11 cellular contexts compared by ENCODE assay signal in the genomic region with DNA sequence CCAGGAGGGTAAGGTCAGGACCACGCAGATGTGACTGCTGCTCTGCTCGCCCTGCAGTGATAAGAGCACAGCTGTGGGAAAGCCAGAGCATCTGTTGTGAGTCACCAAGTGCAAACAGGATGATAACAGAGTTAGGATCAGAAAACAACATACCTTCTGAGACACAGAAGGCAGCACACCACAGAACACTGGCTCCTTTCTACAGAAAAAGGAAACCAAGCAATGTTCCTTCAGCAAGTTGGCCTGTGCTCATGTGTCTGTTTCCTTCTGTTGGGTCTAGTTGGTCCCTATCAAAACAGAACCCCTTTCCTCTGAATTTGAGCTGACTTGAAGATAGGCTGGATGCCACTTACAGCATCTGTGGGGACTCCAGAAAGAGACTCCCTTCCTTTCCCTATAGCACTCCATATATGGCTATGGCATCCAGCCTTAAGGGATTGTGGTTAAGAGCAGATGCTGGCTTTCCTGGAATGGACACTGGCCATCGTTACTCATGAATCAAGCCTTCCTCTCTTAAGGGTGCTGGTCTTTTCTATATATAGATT.
A peak's percentile ranks its signal among the peaks of the same experiment; 100 is the strongest.
DNase-seq lines count a peak whose midpoint lies in the region; ATAC-seq, FAIRE-seq and TF ChIP-seq lines count a peak whose summit lies in the region.
"Had no signal": no experiment of that assay in that cellular context is flagged by ENCODE, and none has a peak within 500 bp of the region (broad histone marks: within the 10 kb centered on the region; RNA-seq: fewer than 3 reads in every experiment).

No MANE protein-coding gene starts in this region.

- H3K27me3 ChIP-seq in pancreas (no peaks in the 10 kb centered on the region), uterus (no peaks in the 10 kb centered on the region)

- intact Hi-C loops in pancreas (cut with DNase I), result no loop called here
- intact Hi-C loops in uterus (cut with DNase I; ENCODE audit: low total_unique reads), result no loop called here

- 45 to 55% methylated on average over 3 of the region's 3 CpGs for WGBS in pancreas, 2 donors

- TF ChIP-seq POLR2A in uterus (IDR thresholded peaks at IDR 0.05), result no peak

- H3K27ac ChIP-seq in pancreas, result no peak overlapping the region
- no peak overlapping the region for H3K27ac ChIP-seq in uterus

- FAIRE-seq in pancreas (lab: Jason Lieb, UNC), result no peak
- FAIRE-seq: GM19239 had no signal

- DNase-seq in LHCN-M2 (ENCODE audit: low read depth) (peak; percentile 97), choroid plexus epithelial cell (ENCODE audit: low read depth) (peak; percentile 92), pancreas (no peak), NOMO-1 treated with DMSO at 0.1 percent for 48 hours (lab: John Stamatoyannopoulos, UW; ENCODE audit: unreplicated experiment) (no peak), NCI-H1417 (lab: John Stamatoyannopoulos, UW) (no peak), uterus (no peak)
- DNase-seq: stimulated activated naive B cell treated with anti-CD40 and anti-IgM and Interleukin-4, amounts not matched to agents 10 μg/mL and 1 μg/mL and 100 μg/mL, for 72 hours had no signal

- TF ChIP-seq CTCF in choroid plexus epithelial cell (conservative IDR thresholded peaks at IDR 0.05; ENCODE audit: low read depth, low read length), result no peak
- TF ChIP-seq CTCF in pancreas (IDR thresholded peaks at IDR 0.05), result no peak
- TF ChIP-seq CTCF in uterus (IDR thresholded peaks at IDR 0.05), result no peak

- H3K36me3 ChIP-seq in pancreas, result no peaks in the 10 kb centered on the region
- no peaks in the 10 kb centered on the region for H3K36me3 ChIP-seq in uterus

- no peaks in the 10 kb centered on the region for H3K9me3 ChIP-seq in pancreas
- H3K9me3 ChIP-seq in uterus, result no peaks in the 10 kb centered on the region

- H3K4me1 ChIP-seq in pancreas, result peaks cover 0 to 8% (median 6%) of the 10 kb centered on the region in 3 donors
- H3K4me1 ChIP-seq in uterus, result no peaks in the 10 kb centered on the region

- ATAC-seq in GM18868 (IDR thresholded peaks at IDR 0.05; ENCODE audit: unreplicated experiment) (peak; percentile 79), pancreas (peak; percentile 60 to 76 (median 66)), GM21723 (IDR thresholded peaks at IDR 0.05; ENCODE audit: unreplicated experiment) (no peak)
- ATAC-seq: naive thymus-derived CD4-positive, alpha-beta T cell had no signal

- H3K4me3 ChIP-seq in choroid plexus epithelial cell (ENCODE audit: low read depth, low read length) (no peak overlapping the region), pancreas (no peak overlapping the region), uterus (no peak overlapping the region)

Comparison
In these comparisons a context has a peak if more than half of its experiments do, and no peak if none do; other contexts are left out.
1. DNase-seq: peak in LHCN-M2 (single experiment) and choroid plexus epithelial cell (single experiment); none in pancreas (0 of 6), NOMO-1 treated with DMSO at 0.1 percent for 48 hours (single experiment), NCI-H1417 (0 of 3) and uterus (0 of 2).